In the genomic region with DNA sequence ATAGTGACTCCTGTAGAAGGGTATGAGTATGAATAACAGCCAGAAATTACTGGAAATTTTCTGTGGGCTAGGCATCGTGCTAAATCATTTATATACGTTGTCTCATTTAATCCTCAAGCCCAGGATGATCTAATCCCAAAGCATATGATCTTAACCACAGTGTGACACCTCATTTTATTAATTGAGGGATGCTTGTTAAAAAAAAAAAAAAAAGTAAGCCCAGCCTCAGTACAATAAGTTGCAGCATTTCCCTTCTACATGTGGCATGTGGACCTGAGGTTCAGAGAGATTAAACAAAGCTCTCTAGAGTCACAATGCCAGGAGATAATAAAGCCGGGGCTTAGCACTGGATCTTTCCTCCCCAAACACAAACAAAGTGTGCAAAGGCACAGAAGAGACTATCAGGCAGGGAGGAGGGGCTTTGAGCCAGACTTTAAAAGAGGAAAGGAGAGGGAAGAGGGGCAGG, we compare ENCODE assay signal across 28 cellular contexts. TPM values are rescaled to one million over a fixed set of nuclear protein-coding genes. Genes with fewer than 3 reads are reported as not detected.
DNase-seq lines count a peak whose midpoint lies in the region; ATAC-seq, FAIRE-seq and TF ChIP-seq lines count a peak whose summit lies in the region.
"Had no signal": no experiment of that assay in that cellular context is flagged by ENCODE, and none has a peak within 500 bp of the region (broad histone marks: within the 10 kb centered on the region; RNA-seq: fewer than 3 reads in every experiment).

No MANE protein-coding gene starts in this region.

- peak; percentile 72 for DNase-seq in A172 (ENCODE audit: low spot score)
- DNase-seq in D721Med (ENCODE audit: insufficient read length, low spot score): peak; percentile 58
- peak; percentile 91 for DNase-seq in NCI-H82 (lab: John Stamatoyannopoulos, UW)
- peak; percentile 95 for DNase-seq in fibroblast of villous mesenchyme (ENCODE audit: low read depth)
- DNase-seq in frontal cortex (ENCODE audit: low spot score in 2 of 2): no peak
- no peak for DNase-seq in G401 (ENCODE audit: low spot score)
- DNase-seq: activated CD4-positive, alpha-beta T cell treated with anti-CD3 and anti-CD28 coated beads, Interleukin-2, amount 10 ng/mL, durations not matched to agents 7 days and 5 days; activated CD8-positive, alpha-beta memory T cell treated with anti-CD3 and anti-CD28 coated beads, Interleukin-2, amount 10 ng/mL, durations not matched to agents 7 days and 5 days; activated naive CD4-positive, alpha-beta T cell treated with anti-CD3 and anti-CD28 coated beads for 36 hours; activated T-cell treated with anti-CD3 and anti-CD28 coated beads, Interleukin-2, amount 50 U/mL, for 72 hours; amniotic stem cell; C1 segment of cervical spinal cord; DMS 273 treated with DMSO at 0.1 percent for 48 hours; KBM-7; lower lobe of right lung; mucosa of descending colon; NCI-H1436; NCI-H69; pancreas; PC-3; right lobe of liver; stimulated activated CD4-positive, alpha-beta T cell treated with anti-CD3 and anti-CD28 coated beads, Interleukin-4, amount 100 ng/mL, for 4 hours; stimulated activated naive CD4-positive, alpha-beta T cell had no signal

- TF ChIP-seq CTCF in D721Med (IDR thresholded peaks at IDR 0.05; ENCODE audit: insufficient read depth, missing control alignments) (no peak), fibroblast of villous mesenchyme (IDR thresholded peaks at IDR 0.05; ENCODE audit: insufficient read depth, low read depth, low read length) (no peak)

- no peak overlapping the region for H3K4me3 ChIP-seq in fibroblast of villous mesenchyme (ENCODE audit: low read depth, low read length)
- H3K4me3 ChIP-seq: cardiac muscle cell, coronary artery, lower lobe of right lung, mucosa of descending colon, pancreas, right lobe of liver had no signal

- no peak for FAIRE-seq in D721Med (lab: Jason Lieb, UNC)
- FAIRE-seq in frontal cortex (lab: Jason Lieb, UNC): no peak
- FAIRE-seq: keratinocyte, pancreas had no signal

- no peak for ATAC-seq in GM19452 (IDR thresholded peaks at IDR 0.05; ENCODE audit: unreplicated experiment)
- ATAC-seq: activated CD8-positive, alpha-beta memory T cell treated with anti-CD3 and anti-CD28 coated beads, Interleukin-2, amount 10 ng/mL, durations not matched to agents 7 days and 5 days; activated T-cell treated with anti-CD3 and anti-CD28 coated beads, Interleukin-2, amount 50 U/mL, for 72 hours; lower lobe of right lung; mucosa of descending colon; pancreas; PC-3; right lobe of liver; Right ventricle myocardium inferior had no signal

- in situ Hi-C loops in G401 (cut with HindIII; ENCODE audit: low sequenced_read_pairs): no loop called here

RNA-seq across cellular contexts. Expression of a gene that starts 49.5 kb away (rescaled TPM):
- 5.4 and 6.4 TPM in 2 replicates for total RNA-seq in A172 (2014; rRNA removed; shearing (Covaris generic))
- 2.6 and 3.5 TPM in 2 replicates for total RNA-seq in fibroblast of villous mesenchyme
- total RNA-seq in frontal cortex: 2.0 TPM
- 0.68 TPM in 1 of 2 replicates, not detected in the other for total RNA-seq in G401 (2014; rRNA removed; shearing (Covaris generic))

Comparison
In these comparisons a context has a peak if more than half of its experiments do, and no peak if none do; other contexts are left out.
1. DNase-seq: peak in A172 (single experiment), D721Med (single experiment), NCI-H82 (single experiment) and fibroblast of villous mesenchyme (single experiment); none in frontal cortex (0 of 2) and G401 (single experiment).